Comparison of ENCODE assay signal across 7 cellular contexts in the genomic region with DNA sequence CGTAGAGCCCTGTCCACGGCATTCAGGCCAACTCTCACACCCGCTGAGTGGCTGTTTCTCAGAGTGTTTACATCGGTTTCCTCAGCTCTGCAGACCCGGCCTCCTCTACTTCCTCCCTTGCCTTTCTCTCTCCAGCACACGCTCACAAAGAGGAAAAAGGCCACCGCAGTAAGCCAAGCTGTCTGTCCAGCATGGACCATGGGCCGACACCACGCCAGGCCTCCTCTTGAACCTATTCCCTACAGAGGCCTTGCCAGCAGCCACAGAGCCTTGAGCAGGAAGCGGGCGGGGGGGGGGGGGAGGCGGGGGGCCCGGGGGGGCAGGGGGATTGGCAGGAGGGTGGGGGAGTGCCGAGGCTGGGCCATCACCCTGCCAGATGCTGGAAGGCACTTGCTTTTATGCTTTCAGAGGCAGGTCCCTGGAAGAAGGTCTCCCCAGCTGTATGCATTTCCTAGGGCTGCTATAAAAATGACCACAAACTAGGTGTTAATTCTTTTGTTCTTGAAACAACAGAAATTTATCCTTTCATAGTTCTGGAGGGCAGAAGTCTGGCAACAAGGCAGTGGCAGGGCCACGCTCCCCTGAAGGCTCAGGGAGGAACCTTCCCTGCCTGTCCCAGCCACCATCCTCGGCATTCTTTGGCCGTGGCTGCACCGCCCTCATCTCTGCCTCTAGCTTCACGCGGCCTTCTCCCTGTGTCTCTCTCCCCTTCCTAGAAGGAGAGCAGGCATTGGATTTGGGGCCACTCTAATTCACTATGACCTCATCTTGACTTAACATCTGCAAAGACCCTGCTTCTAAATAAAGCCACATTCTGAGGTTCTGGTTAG.
A peak's percentile ranks its signal among the peaks of the same experiment; 100 is the strongest.
DNase-seq lines count a peak whose midpoint lies in the region; ATAC-seq, FAIRE-seq and TF ChIP-seq lines count a peak whose summit lies in the region.

No MANE protein-coding gene starts in this region.

- no peak for TF ChIP-seq RAD21 in IMR-90 (IDR thresholded peaks at IDR 0.05; ENCODE audit: low read length)

- TF ChIP-seq POLR2A in IMR-90 (IDR thresholded peaks at IDR 0.05; ENCODE audit: low read depth, low read length) (no peak), GM12892 (IDR thresholded peaks at IDR 0.05; ENCODE audit: low read depth, low read length) (no peak)

- H3K4me1 ChIP-seq in IMR-90 (ENCODE audit: control insufficient read depth, insufficient read depth, low read length): peaks cover 20% of the 10 kb centered on the region

- no peak overlapping the region for H3K4me3 ChIP-seq in IMR-90 (ENCODE audit: insufficient read depth, low read depth, low read length)
- H3K4me3 ChIP-seq in fibroblast of pulmonary artery (replicated peaks; ENCODE audit: low read depth, low read length): no peak overlapping the region

- H3K27me3 ChIP-seq in IMR-90 (ENCODE audit: control insufficient read depth, insufficient read depth, low read length): no peaks in the 10 kb centered on the region

- peak; percentile 26 for DNase-seq in IMR-90
- peak; percentile 87 for DNase-seq in fibroblast of pulmonary artery (ENCODE audit: low read depth)
- DNase-seq in pons (ENCODE audit: low spot score): peak; percentile 75
- no peak for DNase-seq in GM12892 (ENCODE audit: insufficient read length)

- peaks cover 15% of the 10 kb centered on the region for H3K9me1 ChIP-seq in IMR-90 (ENCODE audit: insufficient read depth, low read length)

- POLR2A ChIA-PET in IMR-90 (lab: Charles Lee; ENCODE audit: unreplicated experiment): interaction anchor here (0.7 kb wide), 1 partner anchor 200 kb away, joined by 5 read pairs; no protein-coding TSS in a partner anchor

- H2BK15ac ChIP-seq in IMR-90 (ENCODE audit: low read depth, low read length): peak overlapping the region; percentile 49; the same call in 2 of the 3 replicates

- peak overlapping the region; percentile 93 for H2BK120ac ChIP-seq in IMR-90 (ENCODE audit: low read depth, low read length)

- peak overlapping the region; percentile 83 for H2AFZ ChIP-seq in IMR-90 (replicated peaks; ENCODE audit: low read length, poor library complexity)

- no peaks in the 10 kb centered on the region for H3K79me1 ChIP-seq in IMR-90 (ENCODE audit: low read depth in 1 of 2, low read length in 2 of 2)

- no peak for TF ChIP-seq CTCF in IMR-90 (conservative IDR thresholded peaks at IDR 0.05; ENCODE audit: low read depth, low read length)
- TF ChIP-seq CTCF in fibroblast of pulmonary artery (IDR thresholded peaks at IDR 0.05; ENCODE audit: low read length, missing control alignments): no peak

- CTCF ChIA-PET in IMR-90 (lab: Yijun Ruan, JAX): no interaction called here

- in situ Hi-C loops in IMR-90 (cut with MboI; ENCODE audit: low sequenced_read_pairs): no loop called here

- H2AK9ac ChIP-seq in IMR-90 (replicated peaks; ENCODE audit: low read depth, low read length, poor library complexity): peak overlapping the region; percentile 1

- 43% methylated on average over 7 of the region's 20 CpGs; no CpG with 5 or more reads in 1 of the 2 experiments for WGBS in IMR-90 (ENCODE audit: extremely low coverage in 2 of 2, insufficient read length in 1 of 2), 2 experiments

- H3K9me3 ChIP-seq in IMR-90 (ENCODE audit: control insufficient read depth, insufficient read depth, low read length): peaks cover 4% of the 10 kb centered on the region; the same call in 1 of the 2 replicates

- peak overlapping the region; percentile 64 for H3K27ac ChIP-seq in IMR-90 (ENCODE audit: insufficient read depth, low read length)

- peak overlapping the region; percentile 77 to 89; a peak in 3 of 4 replicates for H4K8ac ChIP-seq in IMR-90 (ENCODE audit: low read depth in 2 of 2, low read length in 2 of 2)

- no TSS peak for BruUV-seq in IMR-90 (replicated peaks; lab: Mats Ljungman, UMichigan)

- H3K4ac ChIP-seq in IMR-90 (ENCODE audit: low read depth, low read length): peak overlapping the region; percentile 88

- no peaks in the 10 kb centered on the region for H4K20me1 ChIP-seq in IMR-90 (ENCODE audit: insufficient read depth, low read length)

- H3K4me2 ChIP-seq in IMR-90 (ENCODE audit: low read depth, low read length): no peak overlapping the region; the same call in 1 of the 2 replicates

- dilution Hi-C loops in IMR-90 (cut with HindIII; ENCODE audit: low sequenced_read_pairs, unreplicated experiment): no loop called here

- H3K14ac ChIP-seq in IMR-90 (replicated peaks; ENCODE audit: low read depth, low read length): peak overlapping the region; percentile 14

- FAIRE-seq in GM12892 (lab: Jason Lieb, UNC): no peak

- peak overlapping the region; percentile 27 for H2BK5ac ChIP-seq in IMR-90 (ENCODE audit: low read depth, low read length, poor library complexity, severe bottlenecking)

- peak overlapping the region; percentile 87 for H4K91ac ChIP-seq in IMR-90 (ENCODE audit: insufficient read depth, low read depth, low read length)

- peak overlapping the region; percentile 87 for H3K18ac ChIP-seq in IMR-90 (ENCODE audit: low read depth, low read length)

- peak overlapping the region; percentile 96 for H4K5ac ChIP-seq in IMR-90 (ENCODE audit: low read depth, low read length)

- peak overlapping the region; percentile 57 for H3K23ac ChIP-seq in IMR-90 (ENCODE audit: low read depth, low read length)

- H3K36me3 ChIP-seq in IMR-90 (ENCODE audit: control insufficient read depth, insufficient read depth, low read length): no peaks in the 10 kb centered on the region

- no peak overlapping the region for H3K56ac ChIP-seq in IMR-90 (ENCODE audit: extremely low read depth, insufficient read depth, low read length)

- H3K9ac ChIP-seq in IMR-90 (ENCODE audit: low read depth, low read length): peak overlapping the region; percentile 27; the same call in 1 of the 2 replicates

- peak overlapping the region; percentile 92 for H2AK5ac ChIP-seq in IMR-90 (ENCODE audit: low read depth, low read length)

- ATAC-seq in IMR-90 (ENCODE audit: low read depth) (peak; percentile 56), SK-N-SH treated with all-trans-retinoic acid at 6 μM for 48 hours (peak; percentile 55), HG03159 (IDR thresholded peaks at IDR 0.05; ENCODE audit: unreplicated experiment) (no peak), GM18520 (IDR thresholded peaks at IDR 0.05; ENCODE audit: unreplicated experiment) (no peak)

- H2BK20ac ChIP-seq in IMR-90 (ENCODE audit: low read depth, low read length): peak overlapping the region; percentile 75

- intact Hi-C loops in IMR-90 (cut with micrococcal nuclease): no loop called here

TF ChIP-seq in IMR-90, 13 proteins besides CTCF, POLR2A, EP300 and RAD21 (continues in another document):
- TF ChIP-seq SMC3 (IDR thresholded peaks at IDR 0.05; ENCODE audit: low read depth, low read length) (no peak), BHLHE40 (IDR thresholded peaks at IDR 0.05; ENCODE audit: low read depth, low read length) (no peak), MAFK (IDR thresholded peaks at IDR 0.05; ENCODE audit: low read depth, low read length) (no peak), RFX5 (IDR thresholded peaks at IDR 0.05; ENCODE audit: low read depth, low read length) (no peak), CHD1 (IDR thresholded peaks at IDR 0.05; ENCODE audit: low read depth, low read length) (no peak), MXI1 (IDR thresholded peaks at IDR 0.05; ENCODE audit: borderline replicate concordance, low read depth, low read length) (no peak)
- TF ChIP-seq, protein P1, sequence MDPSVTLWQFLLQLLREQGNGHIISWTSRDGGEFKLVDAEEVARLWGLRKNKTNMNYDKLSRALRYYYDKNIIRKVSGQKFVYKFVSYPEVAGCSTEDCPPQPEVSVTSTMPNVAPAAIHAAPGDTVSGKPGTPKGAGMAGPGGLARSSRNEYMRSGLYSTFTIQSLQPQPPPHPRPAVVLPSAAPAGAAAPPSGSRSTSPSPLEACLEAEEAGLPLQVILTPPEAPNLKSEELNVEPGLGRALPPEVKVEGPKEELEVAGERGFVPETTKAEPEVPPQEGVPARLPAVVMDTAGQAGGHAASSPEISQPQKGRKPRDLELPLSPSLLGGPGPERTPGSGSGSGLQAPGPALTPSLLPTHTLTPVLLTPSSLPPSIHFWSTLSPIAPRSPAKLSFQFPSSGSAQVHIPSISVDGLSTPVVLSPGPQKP (IDR thresholded peaks at IDR 0.05; ENCODE audit: borderline replicate concordance, low read depth, low read length): no peak
- TF ChIP-seq, protein P2, sequence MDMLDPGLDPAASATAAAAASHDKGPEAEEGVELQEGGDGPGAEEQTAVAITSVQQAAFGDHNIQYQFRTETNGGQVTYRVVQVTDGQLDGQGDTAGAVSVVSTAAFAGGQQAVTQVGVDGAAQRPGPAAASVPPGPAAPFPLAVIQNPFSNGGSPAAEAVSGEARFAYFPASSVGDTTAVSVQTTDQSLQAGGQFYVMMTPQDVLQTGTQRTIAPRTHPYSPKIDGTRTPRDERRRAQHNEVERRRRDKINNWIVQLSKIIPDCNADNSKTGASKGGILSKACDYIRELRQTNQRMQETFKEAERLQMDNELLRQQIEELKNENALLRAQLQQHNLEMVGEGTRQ (IDR thresholded peaks at IDR 0.05; ENCODE audit: low read depth, low read length): no peak

TF ChIP-seq in SK-N-SH treated with all-trans-retinoic acid at 6 μM for 48 hours, 23 proteins besides CTCF, POLR2A, EP300 and RAD21 (continues in another document):
- TF ChIP-seq OSR1 (CRISPR knock-in tag; IDR thresholded peaks at IDR 0.05) (no peak), ARNTL (CRISPR knock-in tag; IDR thresholded peaks at IDR 0.05; ENCODE audit: borderline replicate concordance, low read depth) (no peak)
- TF ChIP-seq, protein P3, sequence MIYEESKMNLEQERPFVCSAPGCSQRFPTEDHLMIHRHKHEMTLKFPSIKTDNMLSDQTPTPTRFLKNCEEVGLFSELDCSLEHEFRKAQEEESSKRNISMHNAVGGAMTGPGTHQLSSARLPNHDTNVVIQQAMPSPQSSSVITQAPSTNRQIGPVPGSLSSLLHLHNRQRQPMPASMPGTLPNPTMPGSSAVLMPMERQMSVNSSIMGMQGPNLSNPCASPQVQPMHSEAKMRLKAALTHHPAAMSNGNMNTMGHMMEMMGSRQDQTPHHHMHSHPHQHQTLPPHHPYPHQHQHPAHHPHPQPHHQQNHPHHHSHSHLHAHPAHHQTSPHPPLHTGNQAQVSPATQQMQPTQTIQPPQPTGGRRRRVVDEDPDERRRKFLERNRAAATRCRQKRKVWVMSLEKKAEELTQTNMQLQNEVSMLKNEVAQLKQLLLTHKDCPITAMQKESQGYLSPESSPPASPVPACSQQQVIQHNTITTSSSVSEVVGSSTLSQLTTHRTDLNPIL (CRISPR knock-in tag; IDR thresholded peaks at IDR 0.05; ENCODE audit: low read depth): no peak

Comparison
In these comparisons a context has a peak if more than half of its experiments do, and no peak if none do; other contexts are left out.
1. ATAC-seq: peak in IMR-90 (single experiment) and SK-N-SH treated with all-trans-retinoic acid at 6 μM for 48 hours (single experiment); none in HG03159 (single experiment) and GM18520 (single experiment).